ENCODE assay signal across 34 cellular contexts in the genomic region with DNA sequence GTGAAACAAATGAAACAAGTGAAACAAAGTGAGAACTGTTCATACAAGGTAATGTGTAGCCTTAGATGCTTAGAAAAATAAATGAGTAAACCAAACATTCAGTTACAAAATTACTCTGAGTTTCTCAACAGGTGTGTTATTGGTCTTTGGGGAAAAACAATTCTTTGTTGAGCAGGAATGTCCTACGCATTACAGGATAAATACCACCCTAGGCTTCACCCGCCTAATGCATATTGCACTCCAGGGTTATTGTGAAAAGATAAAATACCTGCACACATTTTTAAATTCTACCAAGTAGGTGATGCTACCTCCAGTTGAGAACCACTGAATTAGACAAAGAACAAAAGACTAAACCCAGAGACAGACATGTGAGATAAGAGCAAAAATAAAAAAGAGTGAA.
"Had no signal": no experiment of that assay in that cellular context is flagged by ENCODE, and none has a peak within 500 bp of the region (broad histone marks: within the 10 kb centered on the region; RNA-seq: fewer than 3 reads in every experiment).

No MANE protein-coding gene starts in this region.

- H3K4me3 ChIP-seq: MG63 had no signal

- H3K9me3 ChIP-seq: MG63 had no signal

- H3K36me3 ChIP-seq: MG63 had no signal

- DNase-seq: Karpas-422, Kasumi-1, MG63, MM.1S, MV-4-11, NCI-H1048, NCI-H1092, NCI-H1092 treated with DMSO at 0.1 percent for 48 hours, NCI-H1105, NCI-H1105 treated with DMSO at 0.1 percent for 48 hours, NCI-H1417, NCI-H1417 treated with DMSO at 0.1 percent for 48 hours, NCI-H1436, NCI-H1436 treated with DMSO at 0.1 percent for 48 hours, NCI-H146, NCI-H1694, NCI-H1694 treated with DMSO at 0.1 percent for 48 hours, NCI-H187, NCI-H187 treated with DMSO at 0.1 percent for 48 hours, NCI-H1930, NCI-H2029, NCI-H2029 treated with DMSO at 0.1 percent for 48 hours, NCI-H2081, NCI-H2081 treated with DMSO at 0.1 percent for 48 hours, NCI-H2107, NCI-H2171, NCI-H2171 treated with DMSO at 0.1 percent for 48 hours, NCI-H2227 treated with DMSO at 0.1 percent for 48 hours, NCI-H226, NCI-H345, NCI-H446, NCI-H446 treated with DMSO at 0.1 percent for 48 hours, NCI-H510A, NCI-H510A treated with DMSO at 0.1 percent for 48 hours had no signal

- H3K27me3 ChIP-seq: MG63 had no signal
